In the genomic region with DNA sequence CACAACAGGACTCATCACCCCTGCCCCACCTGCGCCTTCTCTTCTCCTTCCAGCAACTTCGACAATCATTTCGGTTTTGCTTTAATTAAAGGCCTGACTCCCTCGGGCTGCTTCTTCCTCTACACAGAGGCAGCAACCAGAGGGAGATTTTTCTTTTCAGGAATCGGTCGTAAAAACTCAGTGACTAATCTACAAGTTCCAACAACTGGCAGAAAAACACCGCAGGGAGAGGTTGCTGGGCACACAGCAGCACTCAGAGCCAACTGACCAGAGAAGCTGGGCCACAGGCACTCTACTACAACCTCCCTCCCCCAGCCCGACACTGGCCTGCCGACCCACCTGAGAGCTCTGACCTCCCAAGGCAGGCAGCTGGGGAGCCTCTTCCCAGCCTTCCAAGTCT, we compare ENCODE assay signal across 1 cellular context. TPM values are rescaled to one million over a fixed set of nuclear protein-coding genes. Genes with fewer than 3 reads are reported as not detected.
"Had no signal": no experiment of that assay in that cellular context is flagged by ENCODE, and none has a peak within 500 bp of the region (broad histone marks: within the 10 kb centered on the region; RNA-seq: fewer than 3 reads in every experiment).

No MANE protein-coding gene starts in this region.

RNA-seq across cellular contexts. Expression of a gene that starts 48.0 kb away (rescaled TPM):
- total RNA-seq: M059J had no signal
